ENCODE assay signal across 8 cellular contexts in the genomic region with DNA sequence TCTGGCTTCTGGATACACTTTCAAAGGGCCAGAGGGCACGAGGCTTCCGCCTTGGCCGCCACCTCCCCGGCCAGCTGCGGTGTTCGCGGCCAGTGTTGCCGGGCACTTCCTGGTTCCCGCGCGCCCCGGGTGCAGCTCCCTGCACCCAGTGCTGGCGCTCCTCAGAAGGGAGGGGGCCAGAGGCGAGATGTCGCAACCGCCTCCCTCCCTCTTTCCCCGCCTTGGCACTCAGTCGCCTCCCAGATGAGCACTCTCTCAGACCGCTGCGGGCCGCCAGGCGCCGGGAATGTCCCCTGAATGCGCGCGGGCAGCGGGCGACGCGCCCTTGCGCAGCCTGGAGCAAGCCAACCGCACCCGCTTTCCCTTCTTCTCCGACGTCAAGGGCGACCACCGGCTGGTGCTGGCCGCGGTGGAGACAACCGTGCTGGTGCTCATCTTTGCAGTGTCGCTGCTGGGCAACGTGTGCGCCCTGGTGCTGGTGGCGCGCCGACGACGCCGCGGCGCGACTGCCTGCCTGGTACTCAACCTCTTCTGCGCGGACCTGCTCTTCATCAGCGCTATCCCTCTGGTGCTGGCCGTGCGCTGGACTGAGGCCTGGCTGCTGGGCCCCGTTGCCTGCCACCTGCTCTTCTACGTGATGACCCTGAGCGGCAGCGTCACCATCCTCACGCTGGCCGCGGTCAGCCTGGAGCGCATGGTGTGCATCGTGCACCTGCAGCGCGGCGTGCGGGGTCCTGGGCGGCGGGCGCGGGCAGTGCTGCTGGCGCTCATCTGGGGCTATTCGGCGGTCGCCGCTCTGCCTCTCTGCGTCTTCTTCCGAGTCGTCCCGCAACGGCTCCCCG. TPM values are rescaled to one million over a fixed set of nuclear protein-coding genes. Genes with fewer than 3 reads are reported as not detected.
DNase-seq lines count a peak whose midpoint lies in the region; ATAC-seq, FAIRE-seq and TF ChIP-seq lines count a peak whose summit lies in the region.
"Had no signal": no experiment of that assay in that cellular context is flagged by ENCODE, and none has a peak within 500 bp of the region (broad histone marks: within the 10 kb centered on the region; RNA-seq: fewer than 3 reads in every experiment).

A gene (plus strand): TSS at position 231 of the 842 bp plus-strand sequence. CDS start 56 bp downstream, at position 287.

- TF ChIP-seq CTCF in GM12878 (IDR thresholded peaks at IDR 0.05 in 2 of 3, conservative IDR thresholded peaks at IDR 0.05 in 1 of 3; ENCODE audit: control insufficient read depth in 2 of 3, extremely low read depth in 1 of 3, insufficient read depth in 1 of 3, low read depth in 3 of 3, low read length in 3 of 3): no peak

- H3K27me3 ChIP-seq in GM12878 (replicated peaks in 1 of 2; ENCODE audit: control insufficient read depth in 2 of 2, insufficient read depth in 2 of 2, low read length in 1 of 2): peaks cover 3 to 7% of the 10 kb centered on the region in 2 experiments

- H3K27ac Mint-ChIP-seq in stimulated activated naive B cell treated with anti-CD40 and anti-IgM and Interleukin-4, amounts not matched to agents 10 μg/mL and 1 μg/mL and 100 μg/mL, for 72 hours: peak within 1 kb of the TSS; percentile 69

- no peak for TF ChIP-seq RAD21 in GM12878 (IDR thresholded peaks at IDR 0.05; ENCODE audit: insufficient read depth, low read depth, low read length)

- H3K9ac ChIP-seq in GM12878 (ENCODE audit: control insufficient read depth, insufficient read depth, low read length): no peak within 1 kb of the TSS

- no peak within 1 kb of the TSS for H3K4me2 ChIP-seq in GM12878 (ENCODE audit: control insufficient read depth, insufficient read depth)

- no peaks in the 10 kb centered on the region for H4K20me1 ChIP-seq in GM12878 (ENCODE audit: control insufficient read depth, insufficient read depth)

- no peak within 1 kb of the TSS for H3K4me3 ChIP-seq in GM12878

- peaks cover 11 to 17% of the 10 kb centered on the region in 2 donors for H3K4me1 Mint-ChIP-seq in stimulated activated naive B cell treated with anti-CD40 and anti-IgM and Interleukin-4, amounts not matched to agents 10 μg/mL and 1 μg/mL and 100 μg/mL, for 72 hours

- no peak for FAIRE-seq in GM12878 (lab: Jason Lieb, UNC)

- no peaks in the 10 kb centered on the region for H3K9me3 ChIP-seq in GM12878 (replicated peaks; ENCODE audit: control insufficient read depth, insufficient read depth, low read length)

- peaks cover 44 to 66% of the 10 kb centered on the region in 2 donors for H3K27me3 Mint-ChIP-seq in stimulated activated naive B cell treated with anti-CD40 and anti-IgM and Interleukin-4, amounts not matched to agents 10 μg/mL and 1 μg/mL and 100 μg/mL, for 72 hours

- BruUV-seq in GM12878 (replicated peaks; lab: Mats Ljungman, UMichigan): no TSS peak

- H3K9me3 Mint-ChIP-seq in stimulated activated naive B cell treated with anti-CD40 and anti-IgM and Interleukin-4, amounts not matched to agents 10 μg/mL and 1 μg/mL and 100 μg/mL, for 72 hours: no peaks in the 10 kb centered on the region

- in situ Hi-C loops in GM12878 (cut with MboI): no loop called here

- no peaks in the 10 kb centered on the region for H3K36me3 ChIP-seq in GM12878 (ENCODE audit: control insufficient read depth in 2 of 2, insufficient read depth in 2 of 2, low read length in 1 of 2)

- no peaks in the 10 kb centered on the region for H3K36me3 Mint-ChIP-seq in stimulated activated naive B cell treated with anti-CD40 and anti-IgM and Interleukin-4, amounts not matched to agents 10 μg/mL and 1 μg/mL and 100 μg/mL, for 72 hours

- CTCF ChIA-PET in GM12878 (lab: Yijun Ruan, JAX): interaction anchor here (1.3 kb wide), 1 partner anchor 12 kb away, joined by 4 read pairs; no protein-coding TSS in a partner anchor

- 32% methylated on average over 85 of the region's 85 CpGs for WGBS in GM12878 (ENCODE audit: insufficient coverage, insufficient replicate concordance, low lambda C conversion rate, missing lambda C conversion rate)

- H3K79me2 ChIP-seq in GM12878 (ENCODE audit: control insufficient read depth, insufficient read depth, low read length): no peaks in the 10 kb centered on the region

- H2AFZ ChIP-seq in GM12878 (ENCODE audit: control insufficient read depth, low read depth, low read length): no peak within 1 kb of the TSS

- RAD21 ChIA-PET in GM12878 (lab: Charles Lee; ENCODE audit: unreplicated experiment): no interaction called here

- no peak for ATAC-seq in GM12878
- ATAC-seq in left lobe of liver: peak; percentile 69
- no peak for ATAC-seq in stimulated activated naive B cell treated with anti-CD40 and anti-IgM and Interleukin-4, amounts not matched to agents 10 μg/mL and 1 μg/mL and 100 μg/mL, for 72 hours (replicated peaks)
- no peak for ATAC-seq in HG03159 (IDR thresholded peaks at IDR 0.05; ENCODE audit: unreplicated experiment)
- no peak for ATAC-seq in GM18861 (IDR thresholded peaks at IDR 0.05; ENCODE audit: unreplicated experiment)

- intact Hi-C loops in GM12878 (cut with micrococcal nuclease; ENCODE audit: unreplicated experiment): no loop called here

- DNase-seq in LoVo (ENCODE audit: low spot score): peak; percentile 54
- no peak for DNase-seq in GM12878 (ENCODE audit: low read depth, low spot score)
- DNase-seq in left lobe of liver (ENCODE audit: low spot score): no peak
- DNase-seq in stimulated activated naive B cell treated with anti-CD40 and anti-IgM and Interleukin-4, amounts not matched to agents 10 μg/mL and 1 μg/mL and 100 μg/mL, for 72 hours: no peak
- no peak for DNase-seq in middle frontal gyrus (ENCODE audit: extremely low spot score, low spot score)

- TF ChIP-seq EP300 in GM12878 (IDR thresholded peaks at IDR 0.05; ENCODE audit: borderline replicate concordance in 1 of 2, control insufficient read depth in 1 of 2, low read depth in 2 of 2, low read length in 2 of 2): no peak

- peak within 1 kb of the TSS; percentile 45 to 65 for H3K4me3 Mint-ChIP-seq in stimulated activated naive B cell treated with anti-CD40 and anti-IgM and Interleukin-4, amounts not matched to agents 10 μg/mL and 1 μg/mL and 100 μg/mL, for 72 hours

- SMC1A ChIA-PET in GM12878 (lab: Charles Lee; ENCODE audit: uncharacterized antibody, unreplicated experiment): no interaction called here

- H3K4me1 ChIP-seq in GM12878 (ENCODE audit: control insufficient read depth, insufficient read depth, low read length): no peaks in the 10 kb centered on the region

- POLR2A ChIA-PET in GM12878 (lab: Charles Lee): no interaction called here

- no peak for TF ChIP-seq POLR2A in GM12878 (IDR thresholded peaks at IDR 0.05; ENCODE audit: low read depth, low read length)

- H3K27ac ChIP-seq in GM12878 (ENCODE audit: control insufficient read depth, insufficient read depth): no peak within 1 kb of the TSS

TF ChIP-seq in GM12878, 131 proteins besides CTCF, POLR2A, EP300 and RAD21:
- no peak for TF ChIP-seq ZBED1 (IDR thresholded peaks at IDR 0.05; ENCODE audit: borderline replicate concordance)
- TF ChIP-seq HDAC6 (IDR thresholded peaks at IDR 0.05; ENCODE audit: unreplicated experiment): peak; percentile 90
- TF ChIP-seq RELA (IDR thresholded peaks at IDR 0.05; ENCODE audit: borderline replicate concordance, partially characterized antibody): no peak
- no peak for TF ChIP-seq BRCA1 (IDR thresholded peaks at IDR 0.05; ENCODE audit: low read depth, low read length)
TF ChIP-seq in GM12878: peak in this region for 1.

RNA-seq across cellular contexts. Expression of the gene that starts here (rescaled TPM):
- not detected in 2 replicates for total RNA-seq in GM12878 (2013; cell fraction: nucleolus; rRNA removed)
- not detected in 2 replicates for total RNA-seq in GM12878 (2014; rRNA removed)
- total RNA-seq in GM12878 (2014; rRNA removed; fragmentation: Illumina TruSeq; extraction: Trizol): not detected in 2 replicates
- total RNA-seq in GM12878 (2021): not detected in 2 replicates
- not detected for polyA plus RNA-seq in GM12878 (2011; ENCODE audit: low read depth)
- not detected in 2 replicates for polyA plus RNA-seq in GM12878 (2011; rRNA removed)
- not detected in 2 replicates for polyA plus RNA-seq in GM12878 (2011; cell fraction: cytosol; rRNA removed)
- not detected in 2 replicates for polyA plus RNA-seq in GM12878 (2011; cell fraction: nucleus; rRNA removed)
- not detected in 2 replicates for polyA plus RNA-seq in GM12878 (2012)
- not detected in 2 replicates for polyA plus RNA-seq in GM12878 (2014; fragmentation: Illumina TruSeq; extraction: Trizol)
- not detected for polyA plus RNA-seq in GM12878 (2014; fragmentation: Nextera tagmentation; extraction: Ambion mirVana)
- polyA plus RNA-seq in GM12878 (2014; rRNA removed): not detected in 2 replicates
- not detected for polyA plus RNA-seq in GM12878 (2016; fragmentation: Nextera tagmentation; extraction: Ambion mirVana)
- polyA minus RNA-seq in GM12878 (2011; rRNA and poly(A)+ RNA removed): not detected in 2 replicates
- polyA minus RNA-seq in GM12878 (2011; cell fraction: cytosol; rRNA and poly(A)+ RNA removed): not detected in 2 replicates
- polyA minus RNA-seq in GM12878 (2011; cell fraction: nucleus; rRNA and poly(A)+ RNA removed): not detected in 2 replicates
- 0.25 TPM for total RNA-seq in left lobe of liver
- total RNA-seq: pulmonary artery endothelial cell had no signal

Comparison
In these comparisons a context has a peak if more than half of its experiments do, and no peak if none do; other contexts are left out.
1. Peak in ATAC-seq in left lobe of liver; RNA of the gene not detected or under 1 TPM.